In the genomic region with DNA sequence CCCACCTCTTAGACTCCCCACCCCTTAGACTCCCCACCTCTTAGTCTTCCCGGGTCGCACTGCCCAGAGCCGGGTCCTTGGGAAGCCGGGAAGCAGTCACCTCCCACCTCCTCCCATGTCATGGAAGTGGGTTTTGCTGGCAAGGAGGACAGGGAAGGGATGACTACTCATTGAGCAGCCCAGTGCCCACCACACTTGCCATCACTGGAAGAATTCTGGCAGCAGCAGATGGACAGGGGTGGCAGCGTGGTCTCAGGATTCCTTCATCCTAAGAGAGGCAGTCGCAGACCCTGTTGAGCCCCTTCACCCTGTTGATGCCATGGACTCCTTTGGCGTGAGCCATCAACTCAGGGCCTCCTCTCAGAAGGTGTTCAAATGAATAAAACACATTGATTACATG, we compare ENCODE assay signal across 24 cellular contexts.
"Had no signal": no experiment of that assay in that cellular context is flagged by ENCODE, and none has a peak within 500 bp of the region (broad histone marks: within the 10 kb centered on the region; RNA-seq: fewer than 3 reads in every experiment).

No MANE protein-coding gene starts in this region.

- H3K9ac ChIP-seq: parathyroid adenoma, SK-N-SH had no signal

- H3K79me2 ChIP-seq: parathyroid adenoma had no signal

- H3K4me2 ChIP-seq: SK-N-SH had no signal

- H3K9me2 ChIP-seq: SK-N-SH had no signal

- H3K4me3 ChIP-seq: breast epithelium, esophagus squamous epithelium, heart right ventricle, lung, mucosa of descending colon, right atrium auricular region, thoracic aorta, vagina had no signal

- H3K9me3 ChIP-seq: breast epithelium, esophagus squamous epithelium, heart right ventricle, mucosa of descending colon, right atrium auricular region, SK-N-SH, thoracic aorta, vagina had no signal

- H3K27me3 ChIP-seq: right atrium auricular region, vagina had no signal

- DNase-seq: activated CD4-positive, alpha-beta memory T cell treated with anti-CD3 and anti-CD28 coated beads, Interleukin-2, amount 10 ng/mL, durations not matched to agents 7 days and 5 days; activated CD4-positive, alpha-beta T cell treated with anti-CD3 and anti-CD28 coated beads, Interleukin-2, amount 10 ng/mL, durations not matched to agents 7 days and 5 days; activated naive CD4-positive, alpha-beta T cell treated with anti-CD3 and anti-CD28 coated beads for 36 hours; effector CD8-positive, alpha-beta T cell; esophagus squamous epithelium; foreskin melanocyte; heart right ventricle; kidney glomerular epithelial cell; mucosa of descending colon; nucleus accumbens; SK-N-SH; stimulated activated CD4-positive, alpha-beta T cell treated with anti-CD3 and anti-CD28 coated beads, Interleukin-2, amount 100 ng/mL, for 48 hours; stimulated activated naive CD4-positive, alpha-beta T cell treated with Interleukin-2 at 50 U/mL for 16 hours; SW 1271; T-helper 17 cell; T1000 had no signal

- H2AFZ ChIP-seq: parathyroid adenoma had no signal

- H3K4me1 ChIP-seq: breast epithelium, esophagus squamous epithelium, parathyroid adenoma had no signal

- H3K27ac ChIP-seq: breast epithelium, epithelial cell of prostate, esophagus squamous epithelium, heart right ventricle, parathyroid adenoma, right atrium auricular region, thoracic aorta, vagina, WERI-Rb-1 had no signal

- H3K36me3 ChIP-seq: breast epithelium had no signal
